19 cellular contexts compared by ENCODE assay signal in the genomic region with DNA sequence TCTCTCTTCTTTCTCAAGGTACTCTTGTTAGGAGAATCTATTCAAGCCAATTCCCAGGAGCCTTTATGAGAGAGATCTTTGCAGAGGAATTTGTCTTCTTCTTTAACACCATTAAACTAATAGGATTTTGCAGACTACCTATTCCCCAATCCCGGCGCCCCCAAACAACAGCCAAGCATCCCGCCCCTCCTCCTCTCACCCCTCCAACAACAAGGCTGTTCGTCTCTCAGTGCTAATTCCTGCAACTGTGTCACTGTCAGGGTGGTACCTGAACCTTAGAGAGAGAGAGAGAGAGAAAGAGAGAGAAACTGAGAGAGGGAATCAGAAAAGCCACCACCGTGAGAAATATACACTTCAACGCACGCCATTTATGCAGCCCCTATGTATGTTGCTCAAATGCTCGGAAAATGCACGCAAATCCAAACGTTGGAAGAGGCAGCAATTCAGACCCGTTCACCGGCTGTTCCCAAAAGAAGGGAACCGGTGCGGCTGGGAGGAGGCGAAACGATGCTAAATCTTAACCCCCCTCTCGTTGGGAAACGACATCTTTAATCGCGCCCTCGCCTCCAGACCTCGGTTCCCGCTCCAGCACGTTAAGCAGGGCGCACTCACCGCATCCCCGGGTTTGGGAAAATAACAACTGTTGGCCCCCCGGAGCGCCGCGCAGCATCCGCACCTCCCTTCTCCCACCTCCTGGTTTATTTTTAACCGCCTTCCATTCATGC. TPM values are rescaled to one million over a fixed set of nuclear protein-coding genes. Genes with fewer than 3 reads are reported as not detected.
DNase-seq lines count a peak whose midpoint lies in the region; ATAC-seq, FAIRE-seq and TF ChIP-seq lines count a peak whose summit lies in the region.
"Had no signal": no experiment of that assay in that cellular context is flagged by ENCODE, and none has a peak within 500 bp of the region (broad histone marks: within the 10 kb centered on the region; RNA-seq: fewer than 3 reads in every experiment).

No MANE protein-coding gene starts in this region.

- H3K36me3 Mint-ChIP-seq in osteocyte (ENCODE audit: unreplicated experiment) = no peaks in the 10 kb centered on the region
- no peaks in the 10 kb centered on the region for H3K36me3 Mint-ChIP-seq in type B pancreatic cell
- H3K36me3 Mint-ChIP-seq: activated naive CD8-positive, alpha-beta T cell treated with anti-CD3 and anti-CD28 coated beads for 36 hours had no signal

- no peaks in the 10 kb centered on the region for H3K9me3 ChIP-seq in ES-I3 (ENCODE audit: control insufficient read depth, insufficient read depth, low read length)
- H3K9me3 ChIP-seq in cardiac muscle cell (ENCODE audit: low read depth) = no peaks in the 10 kb centered on the region
- H3K9me3 ChIP-seq: gastrocnemius medialis, MG63, testis had no signal

- H3K36me3 ChIP-seq in ES-I3 (ENCODE audit: insufficient read depth, low read length) (no peaks in the 10 kb centered on the region), cardiac muscle cell (no peaks in the 10 kb centered on the region)
- H3K36me3 ChIP-seq: gastrocnemius medialis, MG63 had no signal

- peak overlapping the region; percentile 76 for H3K4me3 ChIP-seq in cardiac muscle cell
- H3K4me3 ChIP-seq: MG63 had no signal

- H3K27ac Mint-ChIP-seq in osteocyte (ENCODE audit: unreplicated experiment) = no peak overlapping the region
- no peak overlapping the region for H3K27ac Mint-ChIP-seq in type B pancreatic cell
- H3K27ac Mint-ChIP-seq: activated CD4-positive, alpha-beta T cell treated with anti-CD3 and anti-CD28 coated beads for 36 hours; activated naive CD8-positive, alpha-beta T cell treated with anti-CD3 and anti-CD28 coated beads for 36 hours had no signal

- H3K9me3 Mint-ChIP-seq in osteocyte (ENCODE audit: unreplicated experiment) (no peaks in the 10 kb centered on the region), type B pancreatic cell (no peaks in the 10 kb centered on the region)

- peak overlapping the region; percentile 18; the same call in 1 of the 2 replicates for H3K9ac ChIP-seq in ES-I3 (ENCODE audit: low read depth, low read length)

- H3K4me3 Mint-ChIP-seq in osteocyte (ENCODE audit: unreplicated experiment) (peak overlapping the region; percentile 46), type B pancreatic cell (no peak overlapping the region)
- H3K4me3 Mint-ChIP-seq: activated CD4-positive, alpha-beta T cell treated with anti-CD3 and anti-CD28 coated beads for 36 hours; activated naive CD8-positive, alpha-beta T cell treated with anti-CD3 and anti-CD28 coated beads for 36 hours had no signal

- H3K4me1 ChIP-seq in ES-I3 (ENCODE audit: insufficient read depth, low read length) (0 out of 2 replicates have a peak, but pooled peaks cover 2% of the 10 kb centered on the region), cardiac muscle cell (ENCODE audit: low read depth) (no peaks in the 10 kb centered on the region)
- H3K4me1 ChIP-seq: gastrocnemius medialis, testis had no signal

- TF ChIP-seq CTCF in cardiac muscle cell (IDR thresholded peaks at IDR 0.05; ENCODE audit: low read depth, low read length) (no peak), osteocyte (IDR thresholded peaks at IDR 0.05) (no peak), type B pancreatic cell (conservative IDR thresholded peaks at IDR 0.05) (no peak)

- H3K27me3 ChIP-seq in cardiac muscle cell = peaks cover 69% of the 10 kb centered on the region
- H3K27me3 ChIP-seq: testis had no signal

- no peak for ATAC-seq in GM18868 (IDR thresholded peaks at IDR 0.05; ENCODE audit: unreplicated experiment)
- ATAC-seq in GM18861 (IDR thresholded peaks at IDR 0.05; ENCODE audit: unreplicated experiment) = no peak
- ATAC-seq: activated CD4-positive, alpha-beta T cell treated with anti-CD3 and anti-CD28 coated beads for 36 hours had no signal

- peak; percentile 24 for DNase-seq in NCI-H146 treated with DMSO at 0.1 percent for 48 hours (lab: John Stamatoyannopoulos, UW; ENCODE audit: unreplicated experiment)
- no peak for DNase-seq in cardiac muscle cell (ENCODE audit: low read depth in 1 of 2, low spot score in 1 of 2)
- DNase-seq in osteocyte (ENCODE audit: extremely low spot score, unreplicated experiment) = no peak
- DNase-seq in type B pancreatic cell (ENCODE audit: extremely low spot score, unreplicated experiment) = no peak
- no peak for DNase-seq in H54 (ENCODE audit: insufficient read length, low spot score)
- DNase-seq: activated CD4-positive, alpha-beta T cell treated with anti-CD3 and anti-CD28 coated beads for 36 hours; activated naive CD8-positive, alpha-beta T cell treated with anti-CD3 and anti-CD28 coated beads for 36 hours; Calu3; central memory CD4-positive, alpha-beta T cell; gastrocnemius medialis; GDM1; stimulated activated CD4-positive, alpha-beta T cell treated with anti-CD3 and anti-CD28 coated beads, Interleukin-1b, Interleukin-23, amount 100 ng/mL, for 48 hours; testis had no signal

- H3K27me3 Mint-ChIP-seq in osteocyte (ENCODE audit: unreplicated experiment) (peaks cover 22% of the 10 kb centered on the region), type B pancreatic cell (peaks cover 29% of the 10 kb centered on the region)

- no peak overlapping the region for H3K27ac ChIP-seq in cardiac muscle cell
- H3K27ac ChIP-seq: gastrocnemius medialis, testis had no signal

- TF ChIP-seq POLR2A in H54 (IDR thresholded peaks at IDR 0.05; ENCODE audit: low read depth, low read length) = no peak

- FAIRE-seq in H54 (lab: Jason Lieb, UNC) = no peak
- FAIRE-seq: endometrium had no signal

- H3K4me1 Mint-ChIP-seq in osteocyte (ENCODE audit: unreplicated experiment) = peaks cover 1% of the 10 kb centered on the region
- no peaks in the 10 kb centered on the region for H3K4me1 Mint-ChIP-seq in type B pancreatic cell (ENCODE audit: unreplicated experiment)
- H3K4me1 Mint-ChIP-seq: activated CD4-positive, alpha-beta T cell treated with anti-CD3 and anti-CD28 coated beads for 36 hours; activated naive CD8-positive, alpha-beta T cell treated with anti-CD3 and anti-CD28 coated beads for 36 hours had no signal

RNA-seq across cellular contexts. Expression of a gene that starts 0.9 kb away (rescaled TPM):
- total RNA-seq in cardiac muscle cell (1.4 and 7.1 TPM in 2 replicates), osteocyte (not detected in 2 replicates), type B pancreatic cell (ENCODE audit: low replicate concordance) (2.1 and 3.0 TPM in 2 replicates)
- 1.5 and 5.6 TPM in 2 replicates for polyA plus RNA-seq in cardiac muscle cell
- total RNA-seq: activated CD4-positive, alpha-beta T cell treated with anti-CD3 and anti-CD28 coated beads for 36 hours; activated naive CD8-positive, alpha-beta T cell treated with anti-CD3 and anti-CD28 coated beads for 36 hours; Calu3; T-helper 2 cell treated with Interferon-gamma antibody and Interleukin-4, amounts not matched to agents 100 ng/mL and 5 ng/mL, for 36 hours had no signal
